Comparison of ENCODE assay signal across 8 cellular contexts in the genomic region with DNA sequence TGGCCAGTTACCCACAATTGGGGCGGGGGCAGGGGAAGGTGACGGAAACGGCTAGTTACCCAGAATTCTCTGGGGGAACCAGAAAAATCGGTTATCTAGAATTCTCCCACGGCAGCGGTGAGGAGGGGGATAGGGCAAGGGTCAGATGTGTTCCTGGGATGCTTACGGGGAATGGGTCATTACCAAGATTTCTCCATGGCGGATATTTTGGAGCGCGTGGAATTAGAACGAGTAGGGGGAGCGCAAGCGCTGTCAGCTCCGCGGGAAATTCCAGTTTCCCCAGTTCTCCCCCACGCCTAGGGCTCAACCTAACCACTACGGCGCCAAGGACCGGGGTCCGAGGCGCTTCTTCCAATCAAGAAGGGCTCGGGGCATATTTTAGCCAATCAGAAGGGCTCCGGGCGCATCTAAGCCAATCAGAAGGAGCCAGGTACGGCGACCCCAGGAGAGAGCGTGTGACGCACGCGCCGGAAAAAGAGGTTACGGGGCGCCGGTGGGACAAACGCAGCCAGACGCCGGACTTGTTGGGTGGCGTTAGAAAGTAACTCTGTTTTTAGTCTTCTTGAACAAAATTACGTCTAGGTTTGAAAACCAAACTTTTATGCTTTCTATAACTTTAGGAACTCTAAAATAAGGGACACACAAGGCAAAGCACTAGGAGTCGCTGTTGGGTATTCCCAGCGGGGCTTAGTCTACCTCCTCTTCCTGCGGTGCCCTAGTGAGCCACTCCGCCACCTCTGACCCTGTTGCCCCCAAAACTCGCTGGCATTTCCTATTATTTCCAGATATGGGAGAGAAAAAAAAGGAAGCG. TPM values are rescaled to one million over a fixed set of nuclear protein-coding genes. Genes with fewer than 3 reads are reported as not detected.
DNase-seq lines count a peak whose midpoint lies in the region; ATAC-seq, FAIRE-seq and TF ChIP-seq lines count a peak whose summit lies in the region.

Gene PAN2, minus strand, starts transcription at position 322 of the 811 bp plus-strand sequence. CDS start 906 bp downstream, outside the sequence.

- intact Hi-C loops in body of pancreas (cut with DNase I) = no loop called here
- intact Hi-C loops in gastrocnemius medialis (cut with DNase I; ENCODE audit: low total_unique reads) = loop anchor here (1.0 to 5.0 kb wide), 3 partner anchors 18 to 133 kb away; partner anchors contain the start of genes SPRYD4 and STAT2

- peaks cover 15% of the 10 kb centered on the region for H3K4me1 ChIP-seq in body of pancreas
- H3K4me1 ChIP-seq in iPS DF 6.9 (ENCODE audit: control insufficient read depth, insufficient read depth, low read length) = peaks cover 5% of the 10 kb centered on the region
- H3K4me1 ChIP-seq in gastrocnemius medialis = peaks cover 9 to 14% of the 10 kb centered on the region in 2 donors

- TF ChIP-seq POLR2A in GM18526 (IDR thresholded peaks at IDR 0.05; ENCODE audit: extremely low read depth, insufficient read length) (peak; percentile 88), body of pancreas (IDR thresholded peaks at IDR 0.05) (peak; percentile 45 to 85 (median 84)), gastrocnemius medialis (IDR thresholded peaks at IDR 0.05) (peak; percentile 88 to 89)

- TF ChIP-seq CTCF in body of pancreas (IDR thresholded peaks at IDR 0.05) (peak; percentile 8 to 69 (median 59)), gastrocnemius medialis (IDR thresholded peaks at IDR 0.05 in 4 of 5, conservative IDR thresholded peaks at IDR 0.05 in 1 of 5) (peak; percentile 30 to 46 (median 43))

- H3K27me3 ChIP-seq in body of pancreas (no peaks in the 10 kb centered on the region), iPS DF 6.9 (ENCODE audit: control insufficient read depth, insufficient read depth, low read length) (no peaks in the 10 kb centered on the region), gastrocnemius medialis (no peaks in the 10 kb centered on the region)

- H3K27ac ChIP-seq in body of pancreas (peak within 1 kb of the TSS; percentile 94 to 99 (median 98)), iPS DF 6.9 (ENCODE audit: low read length) (no peak within 1 kb of the TSS), gastrocnemius medialis (peak within 1 kb of the TSS; percentile 76 to 95 (median 92))

- peak; percentile 92 for ATAC-seq in HG03066 (IDR thresholded peaks at IDR 0.05; ENCODE audit: low read depth, unreplicated experiment)
- ATAC-seq in body of pancreas = peak; percentile 99
- peak; percentile 98 to 99 for ATAC-seq in gastrocnemius medialis

- peak; percentile 94 for DNase-seq in NCI-H2107 treated with DMSO at 0.1 percent for 48 hours (lab: John Stamatoyannopoulos, UW; ENCODE audit: unreplicated experiment)
- peak; percentile 96 to 99 (median 97) for DNase-seq in body of pancreas
- peak; percentile 83 for DNase-seq in iPS DF 6.9 (ENCODE audit: low read depth, low spot score)
- peak; percentile 95 to 97 for DNase-seq in gastrocnemius medialis

- peak within 1 kb of the TSS; percentile 21 to 32 for H3K4me3 ChIP-seq in body of pancreas
- peak within 1 kb of the TSS; percentile 59; the same call in 1 of the 2 replicates for H3K4me3 ChIP-seq in iPS DF 6.9 (ENCODE audit: low read length)
- H3K4me3 ChIP-seq in gastrocnemius medialis = peak within 1 kb of the TSS; percentile 53 to 81 (median 78)

- H3K9me3 ChIP-seq in body of pancreas (no peaks in the 10 kb centered on the region), iPS DF 6.9 (ENCODE audit: control insufficient read depth, insufficient read depth, low read length) (no peaks in the 10 kb centered on the region), gastrocnemius medialis (no peaks in the 10 kb centered on the region)

- 0 to 1% methylated on average over 40 to 45 of the region's 45 CpGs for WGBS in body of pancreas, 2 donors
- WGBS in iPS DF 6.9 (ENCODE audit: insufficient coverage, insufficient read length) = no CpG with 5 or more reads among the region's 45 CpGs

- in situ Hi-C loops in gastrocnemius medialis (cut with MboI; ENCODE audit: low sequenced_read_pairs in 4 of 4) = no loop called here

- no peaks in the 10 kb centered on the region for H3K36me3 ChIP-seq in body of pancreas (replicated peaks in 1 of 2; ENCODE audit: insufficient read depth in 1 of 2, low read depth in 2 of 2)
- H3K36me3 ChIP-seq in iPS DF 6.9 (ENCODE audit: control insufficient read depth, insufficient read depth, low read length) = no peaks in the 10 kb centered on the region
- no peaks in the 10 kb centered on the region for H3K36me3 ChIP-seq in gastrocnemius medialis

- FAIRE-seq in A204.1 (lab: Jason Lieb, UNC) (peak; percentile 93), TTC549 (lab: Jason Lieb, UNC) (peak; percentile 83)

RNA-seq across cellular contexts. Expression of gene PAN2, which starts in this region (rescaled TPM):
- total RNA-seq in body of pancreas (10 to 100 TPM; 47.2 to 59.0 TPM), gastrocnemius medialis (10 to 100 TPM in 2 of 4 donors, 1 to 10 TPM in 2; 7.8 to 33.0 (median 11.6) TPM)

Comparison
In these comparisons a context has a peak if more than half of its experiments do, and no peak if none do; other contexts are left out.
1. H3K4me3 ChIP-seq: peak in every context shown above with its lines; median percentile 78 in gastrocnemius medialis; 59 in iPS DF 6.9; 26 in body of pancreas.